ENCODE assay signal across 22 cellular contexts in the genomic region with DNA sequence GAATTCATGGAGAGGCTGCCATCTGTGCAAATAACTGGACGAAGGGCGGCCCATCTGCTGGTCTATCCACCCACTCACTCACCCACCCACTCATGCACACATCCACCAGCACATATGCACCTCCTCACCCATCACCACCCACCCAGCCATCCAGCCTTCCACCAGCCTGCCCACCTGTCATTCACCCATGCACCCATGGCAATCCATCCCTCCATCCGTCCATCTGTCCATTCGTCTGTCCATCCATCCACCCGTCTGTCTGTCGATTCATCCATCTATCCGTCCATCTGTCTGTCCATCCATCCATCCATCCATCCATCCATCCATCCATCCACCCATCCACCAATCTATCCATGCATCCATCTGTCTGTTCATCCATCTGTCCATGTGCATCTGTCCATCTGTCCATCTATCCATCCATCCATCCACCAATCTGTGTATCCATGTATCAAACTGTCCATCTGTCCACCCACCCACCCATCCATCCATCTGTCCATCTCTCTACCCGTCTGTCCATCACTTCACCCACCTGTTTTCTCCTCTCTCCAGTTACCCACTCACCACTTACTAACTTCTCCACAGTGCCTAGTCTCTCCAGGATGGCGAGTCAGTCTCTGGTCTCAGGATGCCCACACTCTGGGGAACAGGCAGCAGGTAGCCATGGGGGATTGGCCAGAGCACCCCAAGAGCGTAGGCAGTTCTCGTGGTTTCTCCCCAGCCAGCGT. TPM values are rescaled to one million over a fixed set of nuclear protein-coding genes. Genes with fewer than 3 reads are reported as not detected.
A peak's percentile ranks its signal among the peaks of the same experiment; 100 is the strongest.
DNase-seq lines count a peak whose midpoint lies in the region; ATAC-seq, FAIRE-seq and TF ChIP-seq lines count a peak whose summit lies in the region.
"Had no signal": no experiment of that assay in that cellular context is flagged by ENCODE, and none has a peak within 500 bp of the region (broad histone marks: within the 10 kb centered on the region; RNA-seq: fewer than 3 reads in every experiment).

No MANE protein-coding gene starts in this region.

- H3K4me1 ChIP-seq in lower lobe of right lung, result no peaks in the 10 kb centered on the region

- TF ChIP-seq CTCF in natural killer cell (IDR thresholded peaks at IDR 0.05) (no peak), bronchial epithelial cell (IDR thresholded peaks at IDR 0.05; ENCODE audit: insufficient read depth, low read length, severe bottlenecking) (no peak), lower lobe of right lung (IDR thresholded peaks at IDR 0.05) (no peak)

- peak; percentile 23 for FAIRE-seq in bronchial epithelial cell (lab: Jason Lieb, UNC)
- FAIRE-seq: A204.1, D721Med, G401.6, GM12891, HepG2 had no signal

- H3K27ac ChIP-seq in lower lobe of right lung, result no peak overlapping the region

- ATAC-seq in natural killer cell treated with Interleukin-12 subunit alpha and Interleukin-12 subunit beta and Interleukin-15 and Interleukin-18, amount 100 ng/mL, for 72 hours, result no peak
- ATAC-seq in natural killer cell (no peak), lower lobe of right lung (no peak)
- ATAC-seq: GM23338, HepG2 had no signal

- H3K4me3 Mint-ChIP-seq in natural killer cell treated with Interleukin-12 subunit alpha and Interleukin-12 subunit beta and Interleukin-15 and Interleukin-18, amount 100 ng/mL, for 72 hours, result no peak overlapping the region
- no peak overlapping the region for H3K4me3 Mint-ChIP-seq in natural killer cell
- H3K4me3 Mint-ChIP-seq: B cell; CD4-positive, alpha-beta T cell; GM23338 had no signal

- peaks cover 0 to 2% of the 10 kb centered on the region in 2 donors for H3K4me1 Mint-ChIP-seq in natural killer cell treated with Interleukin-12 subunit alpha and Interleukin-12 subunit beta and Interleukin-15 and Interleukin-18, amount 100 ng/mL, for 72 hours (ENCODE audit: low read depth in 2 of 2)
- H3K4me1 Mint-ChIP-seq in natural killer cell, result peaks cover 0 to 5% of the 10 kb centered on the region in 2 donors
- H3K4me1 Mint-ChIP-seq: B cell, GM23338 had no signal

- peak; percentile 40 for DNase-seq in natural killer cell treated with Interleukin-12 subunit alpha and Interleukin-12 subunit beta and Interleukin-15 and Interleukin-18, amount 100 ng/mL, for 72 hours (ENCODE audit: low spot score)
- DNase-seq in natural killer cell (no peak), bronchial epithelial cell (ENCODE audit: low read depth) (no peak), lower lobe of right lung (peak; percentile 32), RPMI8226 (no peak), HCEC 1CT (no peak)
- DNase-seq in activated CD4-positive, alpha-beta T cell treated with anti-CD3 and anti-CD28 coated beads for 1 hour, result no peak
- DNase-seq: C1 segment of cervical spinal cord; CD4-positive, alpha-beta T cell; COR-L47; DMS153; DMS79 treated with DMSO at 0.1 percent for 48 hours; EL; H7 had no signal

- peaks cover 6 to 8% of the 10 kb centered on the region in 2 donors for H3K27me3 Mint-ChIP-seq in natural killer cell treated with Interleukin-12 subunit alpha and Interleukin-12 subunit beta and Interleukin-15 and Interleukin-18, amount 100 ng/mL, for 72 hours
- H3K27me3 Mint-ChIP-seq in natural killer cell (ENCODE audit: low read depth in 2 of 2), result peaks cover 6 to 16% of the 10 kb centered on the region in 2 donors
- H3K27me3 Mint-ChIP-seq: CD4-positive, alpha-beta T cell had no signal

- no peaks in the 10 kb centered on the region for H3K36me3 ChIP-seq in bronchial epithelial cell (ENCODE audit: control insufficient read depth, insufficient read depth, low read length)
- no peaks in the 10 kb centered on the region for H3K36me3 ChIP-seq in lower lobe of right lung

- no peaks in the 10 kb centered on the region for H3K9me3 ChIP-seq in lower lobe of right lung

- intact Hi-C loops in natural killer cell (cut with micrococcal nuclease), result no loop called here
- intact Hi-C loops in lower lobe of right lung (cut with DNase I), result no loop called here

- H3K9me3 Mint-ChIP-seq in natural killer cell treated with Interleukin-12 subunit alpha and Interleukin-12 subunit beta and Interleukin-15 and Interleukin-18, amount 100 ng/mL, for 72 hours, result no peaks in the 10 kb centered on the region
- H3K9me3 Mint-ChIP-seq in natural killer cell, result no peaks in the 10 kb centered on the region
- H3K9me3 Mint-ChIP-seq: CD4-positive, alpha-beta T cell; GM23338 had no signal

- H3K27me3 ChIP-seq in bronchial epithelial cell (ENCODE audit: control insufficient read depth, insufficient read depth, low read length) (no peaks in the 10 kb centered on the region), lower lobe of right lung (ENCODE audit: low read depth) (no peaks in the 10 kb centered on the region)

- no peak overlapping the region for H3K27ac Mint-ChIP-seq in natural killer cell treated with Interleukin-12 subunit alpha and Interleukin-12 subunit beta and Interleukin-15 and Interleukin-18, amount 100 ng/mL, for 72 hours
- H3K27ac Mint-ChIP-seq in natural killer cell, result no peak overlapping the region
- H3K27ac Mint-ChIP-seq: B cell; CD4-positive, alpha-beta T cell; GM23338 had no signal

- H3K4me3 ChIP-seq in bronchial epithelial cell (ENCODE audit: low read depth, low read length), result no peak overlapping the region
- H3K4me3 ChIP-seq in lower lobe of right lung, result no peak overlapping the region
- H3K4me3 ChIP-seq: GM23338 had no signal

- no peaks in the 10 kb centered on the region for H3K36me3 Mint-ChIP-seq in natural killer cell treated with Interleukin-12 subunit alpha and Interleukin-12 subunit beta and Interleukin-15 and Interleukin-18, amount 100 ng/mL, for 72 hours
- H3K36me3 Mint-ChIP-seq in natural killer cell, result no peaks in the 10 kb centered on the region

RNA-seq across cellular contexts. Expression of gene TRPM5, which starts 8.9 kb away (rescaled TPM):
- not detected for total RNA-seq in natural killer cell treated with Interleukin-12 subunit alpha and Interleukin-12 subunit beta and Interleukin-15 and Interleukin-18, amount 100 ng/mL, for 72 hours
- total RNA-seq in natural killer cell (not detected), bronchial epithelial cell (not detected in 2 replicates), lower lobe of right lung (not detected)
- total RNA-seq: B cell, GM23338, H7, HepG2 had no signal

RNA-seq across cellular contexts. Expression of gene KCNQ1, which starts 9.4 kb away (rescaled TPM):
- total RNA-seq in natural killer cell treated with Interleukin-12 subunit alpha and Interleukin-12 subunit beta and Interleukin-15 and Interleukin-18, amount 100 ng/mL, for 72 hours, result 1 to 10 TPM in 1 of 2 donors, under 1 TPM in 1; 0.19 to 1.4 TPM
- total RNA-seq in natural killer cell, result 1 to 10 TPM; 1.9 to 7.8 (median 3.3) TPM
- total RNA-seq in bronchial epithelial cell, result 1.0 and 1.6 TPM in 2 replicates
- 51.0 TPM for total RNA-seq in lower lobe of right lung
- total RNA-seq: HT1080 had no signal

RNA-seq across cellular contexts. Expression of gene TSSC4, which starts 34.9 kb away (rescaled TPM):
- total RNA-seq in natural killer cell treated with Interleukin-12 subunit alpha and Interleukin-12 subunit beta and Interleukin-15 and Interleukin-18, amount 100 ng/mL, for 72 hours, result 10 to 100 TPM; 66.0 to 98.2 TPM
- 10 to 100 TPM; 52.8 to 67.9 (median 59.3) TPM for total RNA-seq in natural killer cell
- total RNA-seq in bronchial epithelial cell, result 80.8 and 86.3 TPM in 2 replicates
- 38.8 TPM for total RNA-seq in lower lobe of right lung

RNA-seq across cellular contexts. Expression of gene CD81, which starts 58.3 kb away (rescaled TPM):
- 100 to 1,000 TPM; 306 to 322 TPM for total RNA-seq in natural killer cell treated with Interleukin-12 subunit alpha and Interleukin-12 subunit beta and Interleukin-15 and Interleukin-18, amount 100 ng/mL, for 72 hours
- total RNA-seq in natural killer cell, result 100 to 1,000 TPM; 263 to 292 (median 263) TPM
- total RNA-seq in bronchial epithelial cell, result 133 and 219 TPM in 2 replicates
- 850 TPM for total RNA-seq in lower lobe of right lung
- total RNA-seq: HepG2 had no signal

Comparison
In these comparisons a context has a peak if more than half of its experiments do, and no peak if none do; other contexts are left out.
1. DNase-seq: peak in natural killer cell treated with Interleukin-12 subunit alpha and Interleukin-12 subunit beta and Interleukin-15 and Interleukin-18, amount 100 ng/mL, for 72 hours (single experiment) and lower lobe of right lung (single experiment); none in natural killer cell (single experiment), bronchial epithelial cell (single experiment), activated CD4-positive, alpha-beta T cell treated with anti-CD3 and anti-CD28 coated beads for 1 hour (single experiment), RPMI8226 (single experiment) and HCEC 1CT (single experiment).